Comparison of ENCODE assay signal across 28 cellular contexts in the genomic region with DNA sequence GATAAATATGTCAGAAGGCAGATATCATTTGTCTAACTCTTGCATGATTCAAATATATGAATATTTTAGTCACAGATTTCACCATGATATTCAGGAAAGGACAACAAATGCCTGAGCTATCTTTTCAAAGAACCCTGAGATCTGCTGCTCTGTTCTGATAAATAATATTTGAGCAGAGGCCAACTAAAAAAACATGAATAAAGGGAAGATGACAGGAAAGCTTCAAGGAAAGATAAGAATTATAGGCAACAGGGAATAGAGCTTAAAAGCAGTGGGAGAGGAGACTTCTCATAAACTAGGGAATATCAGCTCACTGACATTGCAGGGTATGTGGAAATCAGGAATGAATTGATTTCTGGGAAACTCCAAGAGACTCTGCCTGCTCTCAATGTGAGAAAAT.
"Had no signal": no experiment of that assay in that cellular context is flagged by ENCODE, and none has a peak within 500 bp of the region (broad histone marks: within the 10 kb centered on the region; RNA-seq: fewer than 3 reads in every experiment).

No MANE protein-coding gene starts in this region.

- H3K27ac Mint-ChIP-seq: activated CD4-positive, alpha-beta memory T cell treated with anti-CD3 and anti-CD28 coated beads, Interleukin-2, amount 10 ng/mL, durations not matched to agents 7 days and 5 days; activated CD4-positive, alpha-beta T cell treated with anti-CD3 and anti-CD28 coated beads for 36 hours; activated naive CD4-positive, alpha-beta T cell treated with anti-CD3 and anti-CD28 coated beads for 36 hours; activated naive CD8-positive, alpha-beta T cell; activated T-helper 17 cell treated with anti-CD3 and anti-CD28 coated beads, Interleukin-2, amount 50 U/mL, for 72 hours; T-helper 2 cell treated with Interferon-gamma antibody and Interleukin-4, amounts not matched to agents 5 μg/mL and 100 μg/mL, for 36 hours had no signal

- H3K27me3 Mint-ChIP-seq: activated CD4-positive, alpha-beta memory T cell treated with anti-CD3 and anti-CD28 coated beads, Interleukin-2, amount 10 ng/mL, durations not matched to agents 7 days and 5 days; activated CD4-positive, alpha-beta T cell treated with anti-CD3 and anti-CD28 coated beads for 36 hours had no signal

- H3K4me3 ChIP-seq: cardiac muscle cell, SJSA1 had no signal

- H3K9me3 ChIP-seq: SJSA1 had no signal

- H3K4me1 Mint-ChIP-seq: activated T-helper 17 cell treated with anti-CD3 and anti-CD28 coated beads, Interleukin-2, amount 50 U/mL, for 72 hours had no signal

- H3K9me3 Mint-ChIP-seq: activated naive CD4-positive, alpha-beta T cell treated with anti-CD3 and anti-CD28 coated beads for 36 hours had no signal

- H3K4me1 ChIP-seq: SJSA1 had no signal

- H3K27ac ChIP-seq: brain microvascular endothelial cell, cardiac muscle cell, SJSA1, VCaP had no signal

- DNase-seq: activated CD4-positive, alpha-beta memory T cell treated with anti-CD3 and anti-CD28 coated beads, Interleukin-2, amount 10 ng/mL, durations not matched to agents 7 days and 5 days; activated CD4-positive, alpha-beta T cell treated with anti-CD3 and anti-CD28 coated beads for 36 hours; activated CD4-positive, alpha-beta T cell treated with anti-CD3 and anti-CD28 coated beads, Interleukin-2, amount 50 U/mL, for 1 hour; activated CD4-positive, CD25-positive, alpha-beta regulatory T cell; activated gamma-delta T cell; activated naive CD4-positive, alpha-beta T cell treated with anti-CD3 and anti-CD28 coated beads for 36 hours; activated T-cell treated with anti-CD3 and anti-CD28 coated beads for 4 hours; activated T-cell treated with anti-CD3 and anti-CD28 coated beads, Interleukin-2, amount 50 U/mL, for 48 hours; brain microvascular endothelial cell; KG1; NCI-H1048; NCI-H146; NCI-H187 treated with DMSO at 0.1 percent for 48 hours; NCI-H2107; NCI-H2171 treated with DMSO at 0.1 percent for 48 hours; NCI-H345; NCI-H510A; NCI-H69; PC-3; SHP77; SW 1271 had no signal

- ATAC-seq: activated T-helper 17 cell treated with anti-CD3 and anti-CD28 coated beads, Interleukin-2, amount 50 U/mL, for 72 hours; PC-3; SK-N-SH treated with all-trans-retinoic acid at 6 μM for 48 hours had no signal

- H3K36me3 ChIP-seq: brain microvascular endothelial cell, cardiac muscle cell, SJSA1 had no signal

- H3K36me3 Mint-ChIP-seq: activated naive CD8-positive, alpha-beta T cell had no signal

- H3K27me3 ChIP-seq: brain microvascular endothelial cell, cardiac muscle cell, SJSA1 had no signal

- H3K4me3 Mint-ChIP-seq: activated CD4-positive, alpha-beta memory T cell treated with anti-CD3 and anti-CD28 coated beads, Interleukin-2, amount 10 ng/mL, durations not matched to agents 7 days and 5 days; activated CD4-positive, alpha-beta T cell treated with anti-CD3 and anti-CD28 coated beads for 36 hours; activated naive CD4-positive, alpha-beta T cell treated with anti-CD3 and anti-CD28 coated beads for 36 hours; activated naive CD8-positive, alpha-beta T cell; activated T-helper 17 cell treated with anti-CD3 and anti-CD28 coated beads, Interleukin-2, amount 50 U/mL, for 72 hours; T-helper 2 cell treated with Interferon-gamma antibody and Interleukin-4, amounts not matched to agents 5 μg/mL and 100 μg/mL, for 36 hours had no signal
